1 cellular context compared by ENCODE assay signal in genomic region chr3:129462365-129462968, GRCh38.
A peak's percentile ranks its signal among the peaks of the same experiment; 100 is the strongest.
TF ChIP-seq lines count a peak whose summit lies in the region.

No MANE protein-coding gene starts in this region.

TF ChIP-seq in HepG2, 621 proteins besides CTCF, POLR2A, EP300 and RAD21:
- TF ChIP-seq BCL6 (CRISPR knock-in tag; IDR thresholded peaks at IDR 0.05) (peak; percentile 44; the same call in 1 of the 2 replicates), SKI (IDR thresholded peaks at IDR 0.05; ENCODE audit: partially characterized antibody) (peak; percentile 58), HNF4G (IDR thresholded peaks at IDR 0.05; ENCODE audit: borderline replicate concordance, low read depth, low read length) (0 out of 2 replicates have a peak, but pooled peaks have one; percentile 4), HNF4G (CRISPR knock-in tag; IDR thresholded peaks at IDR 0.05; ENCODE audit: borderline replicate concordance, low read depth) (no peak), HNF4A (CRISPR knock-in tag; IDR thresholded peaks at IDR 0.05) (peak; percentile 50; the same call in 1 of the 2 replicates), POLR2G (IDR thresholded peaks at IDR 0.05; ENCODE audit: low read depth, low read length) (no peak), ZFP36L1 (CRISPR knock-in tag; IDR thresholded peaks at IDR 0.05) (no peak)
